Comparison of ENCODE assay signal across 8 cellular contexts in the genomic region with DNA sequence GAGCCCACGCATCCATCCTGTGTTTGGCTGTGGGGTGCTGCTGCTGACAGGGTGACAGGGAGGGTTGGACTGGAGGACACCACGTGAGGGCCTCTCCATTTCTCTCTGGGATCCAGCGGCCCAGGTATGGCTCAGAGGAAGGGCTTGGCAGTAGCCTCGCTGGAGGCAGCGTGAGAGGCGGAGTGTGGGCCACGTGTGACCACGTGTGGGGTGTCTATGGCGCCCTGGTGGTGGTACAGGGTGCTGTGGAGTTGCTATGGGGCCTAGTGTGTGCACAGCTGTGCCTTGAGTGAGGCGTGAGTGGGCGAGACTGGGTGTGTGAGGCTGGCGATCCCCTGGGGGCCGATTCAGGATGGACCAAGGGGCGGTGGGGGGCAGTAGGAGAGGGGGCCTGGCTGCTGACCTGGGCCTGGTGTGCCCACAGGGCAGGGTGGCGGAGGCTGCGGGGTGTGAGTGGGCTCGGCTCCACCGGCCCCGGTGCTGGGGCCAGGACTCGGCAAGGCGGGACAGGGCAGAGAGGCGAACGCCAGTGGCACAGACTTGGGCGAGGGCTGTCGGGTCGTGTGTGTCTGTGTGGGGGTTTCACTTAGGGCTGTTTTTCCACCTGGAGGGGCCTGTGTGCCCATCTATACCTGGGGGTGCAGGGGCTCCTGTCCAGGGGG.
A peak's percentile ranks its signal among the peaks of the same experiment; 100 is the strongest.
DNase-seq lines count a peak whose midpoint lies in the region; ATAC-seq, FAIRE-seq and TF ChIP-seq lines count a peak whose summit lies in the region.
"Not testable (repeated sequence)": the region's sequence is repeated elsewhere in the genome, so short reads cannot be mapped to it uniquely, and the experiment has no call there.

No MANE protein-coding gene starts in this region.

- POLR2A ChIA-PET in activated B cell treated with CpG ODN at 0.5 μM for 24 hours (lab: Charles Lee); GM12878 (lab: Charles Lee): not testable (repeated sequence)

- H3K4me2 ChIP-seq in GM12878 (ENCODE audit: control insufficient read depth, insufficient read depth), result not testable (repeated sequence)

- not testable (repeated sequence) for H3K4me1 ChIP-seq in GM12878 (ENCODE audit: control insufficient read depth, insufficient read depth, low read length); esophagus muscularis mucosa; kidney (ENCODE audit: control insufficient read depth in 1 of 2, insufficient read depth in 1 of 2, low read depth in 1 of 2, low read length in 2 of 2); aorta (ENCODE audit: control insufficient read depth in 1 of 2, insufficient read depth in 2 of 2, low read length in 2 of 2)

- H3K9ac ChIP-seq in GM12878 (ENCODE audit: control insufficient read depth, insufficient read depth, low read length); kidney (ENCODE audit: low read length in 2 of 2): not testable (repeated sequence)

- not testable (repeated sequence) for H3K79me2 ChIP-seq in GM12878 (ENCODE audit: control insufficient read depth, insufficient read depth, low read length)

- TF ChIP-seq EP300 in GM12878 (IDR thresholded peaks at IDR 0.05; ENCODE audit: borderline replicate concordance in 1 of 2, control insufficient read depth in 1 of 2, low read depth in 2 of 2, low read length in 2 of 2); esophagus muscularis mucosa (IDR thresholded peaks at IDR 0.05): not testable (repeated sequence)

- FAIRE-seq in GM12878 (lab: Jason Lieb, UNC); kidney (lab: Jason Lieb, UNC): not testable (repeated sequence)

- H3K36me3 Mint-ChIP-seq in CD14-positive monocyte; activated B cell treated with CpG ODN at 0.5 μM for 24 hours (ENCODE audit: low read depth); osteocyte (ENCODE audit: unreplicated experiment): not testable (repeated sequence)

- not testable (repeated sequence) for H3K27ac ChIP-seq in GM12878 (ENCODE audit: control insufficient read depth, insufficient read depth); esophagus muscularis mucosa (replicated peaks in 1 of 4); kidney (ENCODE audit: low read depth in 2 of 2, low read length in 2 of 2); aorta (ENCODE audit: low read depth in 1 of 2, low read length in 2 of 2)

- H3K4me3 Mint-ChIP-seq in CD14-positive monocyte; activated B cell treated with CpG ODN at 0.5 μM for 24 hours; osteocyte (ENCODE audit: unreplicated experiment); stimulated activated naive CD8-positive, alpha-beta T cell treated with anti-CD3 and anti-CD28 coated beads, Interleukin-15, amount 100 ng/mL, for 72 hours: not testable (repeated sequence)

- DNase-seq in CD14-positive monocyte (ENCODE audit: low spot score), result peak; percentile 46
- DNase-seq in activated B cell treated with CpG ODN at 0.5 μM for 24 hours, result peak; percentile 18
- DNase-seq in GM12878 (ENCODE audit: low read depth, low spot score); stimulated activated naive CD8-positive, alpha-beta T cell treated with anti-CD3 and anti-CD28 coated beads, Interleukin-15, amount 100 ng/mL, for 72 hours: not testable (repeated sequence)
- peak; percentile 89 for DNase-seq in esophagus muscularis mucosa (ENCODE audit: extremely low spot score)
- peak; percentile 78 for DNase-seq in kidney
- peak; percentile 83 for DNase-seq in osteocyte (ENCODE audit: extremely low spot score, unreplicated experiment)
- DNase-seq in aorta, result peak; percentile 31 to 66

- not testable (repeated sequence) for H3K9me3 ChIP-seq in GM12878 (replicated peaks; ENCODE audit: control insufficient read depth, insufficient read depth, low read length); esophagus muscularis mucosa; kidney (ENCODE audit: control insufficient read depth in 1 of 2, low read length in 2 of 2); aorta (ENCODE audit: control insufficient read depth, low read length)

- in situ Hi-C loops in GM12878 (cut with MboI), result not testable (repeated sequence)

- H3K4me3 ChIP-seq in GM12878; esophagus muscularis mucosa; kidney (ENCODE audit: low read length in 2 of 2); aorta (ENCODE audit: low read length in 2 of 2): not testable (repeated sequence)

- H3K27ac Mint-ChIP-seq in CD14-positive monocyte; activated B cell treated with CpG ODN at 0.5 μM for 24 hours; osteocyte (ENCODE audit: unreplicated experiment); stimulated activated naive CD8-positive, alpha-beta T cell treated with anti-CD3 and anti-CD28 coated beads, Interleukin-15, amount 100 ng/mL, for 72 hours: not testable (repeated sequence)

- CTCF ChIA-PET in activated B cell treated with CpG ODN at 0.5 μM for 24 hours (lab: Charles Lee); GM12878 (lab: Yijun Ruan, JAX): not testable (repeated sequence)

- H3K27me3 Mint-ChIP-seq in CD14-positive monocyte (ENCODE audit: low read depth in 3 of 3); activated B cell treated with CpG ODN at 0.5 μM for 24 hours; osteocyte (ENCODE audit: unreplicated experiment); stimulated activated naive CD8-positive, alpha-beta T cell treated with anti-CD3 and anti-CD28 coated beads, Interleukin-15, amount 100 ng/mL, for 72 hours: not testable (repeated sequence)

- RAD21 ChIA-PET in GM12878 (lab: Charles Lee; ENCODE audit: unreplicated experiment), result not testable (repeated sequence)

- not testable (repeated sequence) for H3K9me3 Mint-ChIP-seq in CD14-positive monocyte; activated B cell treated with CpG ODN at 0.5 μM for 24 hours; stimulated activated naive CD8-positive, alpha-beta T cell treated with anti-CD3 and anti-CD28 coated beads, Interleukin-15, amount 100 ng/mL, for 72 hours
- H3K9me3 Mint-ChIP-seq in osteocyte (ENCODE audit: unreplicated experiment), result peaks cover 11% of the 10 kb centered on the region

- not testable (repeated sequence) for BruUV-seq in GM12878 (replicated peaks; lab: Mats Ljungman, UMichigan)

- not testable (repeated sequence) for H2AFZ ChIP-seq in GM12878 (ENCODE audit: control insufficient read depth, low read depth, low read length)

- 44% methylated on average over 18 of the region's 26 CpGs for WGBS in GM12878 (ENCODE audit: insufficient coverage, insufficient replicate concordance, low lambda C conversion rate, missing lambda C conversion rate)
- WGBS in esophagus muscularis mucosa, result 94% methylated on average over 20 of the region's 26 CpGs
- 79 to 83% methylated on average over 14 to 25 of the region's 26 CpGs for WGBS in aorta, 2 donors

- not testable (repeated sequence) for H4K20me1 ChIP-seq in GM12878 (ENCODE audit: control insufficient read depth, insufficient read depth)

- TF ChIP-seq POLR2A in GM12878 (IDR thresholded peaks at IDR 0.05; ENCODE audit: low read depth, low read length); esophagus muscularis mucosa (IDR thresholded peaks at IDR 0.05; ENCODE audit: low read depth): not testable (repeated sequence)

- SMC1A ChIA-PET in GM12878 (lab: Charles Lee; ENCODE audit: uncharacterized antibody, unreplicated experiment), result not testable (repeated sequence)

- not testable (repeated sequence) for H3K27me3 ChIP-seq in GM12878 (replicated peaks in 1 of 2; ENCODE audit: control insufficient read depth in 2 of 2, insufficient read depth in 2 of 2, low read length in 1 of 2); esophagus muscularis mucosa; aorta (ENCODE audit: control insufficient read depth in 1 of 2, insufficient read depth in 2 of 2, low read length in 1 of 2)

- intact Hi-C loops in CD14-positive monocyte (cut with micrococcal nuclease); activated B cell treated with CpG ODN at 0.5 μM for 24 hours (cut with micrococcal nuclease); GM12878 (cut with micrococcal nuclease; ENCODE audit: unreplicated experiment); esophagus muscularis mucosa (cut with DNase I); kidney (cut with DNase I); aorta (cut with DNase I): not testable (repeated sequence)

- not testable (repeated sequence) for ATAC-seq in activated B cell treated with CpG ODN at 0.5 μM for 24 hours (ENCODE audit: low read depth); aorta (ENCODE audit: low FRiP score)
- ATAC-seq in GM12878, result peak; percentile 53
- ATAC-seq in stimulated activated naive CD8-positive, alpha-beta T cell treated with anti-CD3 and anti-CD28 coated beads, Interleukin-15, amount 100 ng/mL, for 72 hours, result peak; percentile 27

- not testable (repeated sequence) for TF ChIP-seq CTCF in CD14-positive monocyte (IDR thresholded peaks at IDR 0.05); activated B cell treated with CpG ODN at 0.5 μM for 24 hours (IDR thresholded peaks at IDR 0.05); GM12878 (IDR thresholded peaks at IDR 0.05 in 2 of 3, conservative IDR thresholded peaks at IDR 0.05 in 1 of 3; ENCODE audit: control insufficient read depth in 2 of 3, extremely low read depth in 1 of 3, insufficient read depth in 1 of 3, low read depth in 3 of 3, low read length in 3 of 3); esophagus muscularis mucosa (IDR thresholded peaks at IDR 0.05); kidney (IDR thresholded peaks at IDR 0.05; ENCODE audit: borderline replicate concordance, extremely low read depth, insufficient read depth); osteocyte (IDR thresholded peaks at IDR 0.05)

- H3K4me1 Mint-ChIP-seq in CD14-positive monocyte; osteocyte (ENCODE audit: unreplicated experiment); stimulated activated naive CD8-positive, alpha-beta T cell treated with anti-CD3 and anti-CD28 coated beads, Interleukin-15, amount 100 ng/mL, for 72 hours: not testable (repeated sequence)
- H3K4me1 Mint-ChIP-seq in activated B cell treated with CpG ODN at 0.5 μM for 24 hours, result peaks cover 16% of the 10 kb centered on the region

- H3K36me3 ChIP-seq in GM12878 (ENCODE audit: control insufficient read depth in 2 of 2, insufficient read depth in 2 of 2, low read length in 1 of 2); esophagus muscularis mucosa; kidney (ENCODE audit: control insufficient read depth in 1 of 2, insufficient read depth in 2 of 2, low read length in 2 of 2); aorta (ENCODE audit: control insufficient read depth in 1 of 2, insufficient read depth in 2 of 2, low read length in 1 of 2): not testable (repeated sequence)

- not testable (repeated sequence) for TF ChIP-seq RAD21 in GM12878 (IDR thresholded peaks at IDR 0.05; ENCODE audit: insufficient read depth, low read depth, low read length)
